Comparison of ENCODE assay signal across 1 cellular context in genomic region chr2:152334701-152335015, GRCh38.
TF ChIP-seq lines count a peak whose summit lies in the region.

No MANE protein-coding gene starts in this region.

TF ChIP-seq in endothelial cell of umbilical vein, 7 proteins besides CTCF, POLR2A, EP300 and RAD21 (continued from another document):
- TF ChIP-seq MAX (IDR thresholded peaks at IDR 0.05; ENCODE audit: insufficient read depth, insufficient read length): no peak
- no peak for TF ChIP-seq FOS (IDR thresholded peaks at IDR 0.05; ENCODE audit: borderline replicate concordance, insufficient read depth, low read length)
- no peak for TF ChIP-seq MYC (IDR thresholded peaks at IDR 0.05; ENCODE audit: low read depth, low read length)
